ENCODE assay signal across 9 cellular contexts in genomic region chr4:183399166-183399565, GRCh38. TPM values are rescaled to one million over a fixed set of nuclear protein-coding genes. Genes with fewer than 3 reads are reported as not detected.
DNase-seq lines count a peak whose midpoint lies in the region; TF ChIP-seq lines count a peak whose summit lies in the region.
"Had no signal": no experiment of that assay in that cellular context is flagged by ENCODE, and none has a peak within 500 bp of the region (broad histone marks: within the 10 kb centered on the region; RNA-seq: fewer than 3 reads in every experiment).

No MANE protein-coding gene starts in this region.

- peak overlapping the region; percentile 69 for H3K4me3 ChIP-seq in skeletal muscle satellite cell (ENCODE audit: low read length)

- peak overlapping the region; percentile 88 for H3K4me3 Mint-ChIP-seq in T-helper 2 cell treated with Interferon-gamma antibody and Interleukin-4, amounts not matched to agents 5 μg/mL and 100 μg/mL, for 36 hours
- no peak overlapping the region for H3K4me3 Mint-ChIP-seq in endothelial cell (ENCODE audit: unreplicated experiment)

- no peaks in the 10 kb centered on the region for H3K36me3 ChIP-seq in skeletal muscle satellite cell (ENCODE audit: insufficient read depth, low read length)
- H3K36me3 ChIP-seq: thyroid gland had no signal

- no peaks in the 10 kb centered on the region for H3K9me3 Mint-ChIP-seq in T-helper 2 cell treated with Interferon-gamma antibody and Interleukin-4, amounts not matched to agents 5 μg/mL and 100 μg/mL, for 36 hours
- no peaks in the 10 kb centered on the region for H3K9me3 Mint-ChIP-seq in endothelial cell (ENCODE audit: unreplicated experiment)

- H3K36me3 Mint-ChIP-seq in T-helper 2 cell treated with Interferon-gamma antibody and Interleukin-4, amounts not matched to agents 5 μg/mL and 100 μg/mL, for 36 hours (ENCODE audit: low read depth): no peaks in the 10 kb centered on the region
- peaks cover 4% of the 10 kb centered on the region for H3K36me3 Mint-ChIP-seq in endothelial cell (ENCODE audit: low read depth, unreplicated experiment)

- H3K4me2 ChIP-seq in skeletal muscle satellite cell (ENCODE audit: low read length): peak overlapping the region; percentile 94

- no peak for TF ChIP-seq CTCF in endothelial cell (IDR thresholded peaks at IDR 0.05; ENCODE audit: unreplicated experiment)

- peak overlapping the region; percentile 82 for H3K9ac ChIP-seq in skeletal muscle satellite cell (ENCODE audit: low read depth, low read length)

- DNase-seq in T-helper 2 cell treated with Interferon-gamma antibody and Interleukin-4, amounts not matched to agents 5 μg/mL and 100 μg/mL, for 36 hours (ENCODE audit: low spot score): no peak
- DNase-seq in T-helper 2 cell (no peak), NAMALWA (ENCODE audit: low spot score) (peak; percentile 30), endothelial cell (ENCODE audit: low spot score) (no peak), NOMO-1 treated with DMSO at 0.1 percent for 48 hours (lab: John Stamatoyannopoulos, UW; ENCODE audit: unreplicated experiment) (no peak), NCI-H2196 treated with DMSO at 0.1 percent for 48 hours (lab: John Stamatoyannopoulos, UW; ENCODE audit: unreplicated experiment) (no peak)
- no peak for DNase-seq in stimulated activated CD4-positive, alpha-beta T cell treated with anti-CD3 and anti-CD28 coated beads, Interleukin-1b, Interleukin-23, amount 100 ng/mL, for 48 hours

- H3K4me1 Mint-ChIP-seq in T-helper 2 cell treated with Interferon-gamma antibody and Interleukin-4, amounts not matched to agents 5 μg/mL and 100 μg/mL, for 36 hours (ENCODE audit: low read depth): peaks cover 20% of the 10 kb centered on the region
- peaks cover 45% of the 10 kb centered on the region for H3K4me1 Mint-ChIP-seq in endothelial cell (ENCODE audit: unreplicated experiment)

- peaks cover 33% of the 10 kb centered on the region for H3K27me3 Mint-ChIP-seq in T-helper 2 cell treated with Interferon-gamma antibody and Interleukin-4, amounts not matched to agents 5 μg/mL and 100 μg/mL, for 36 hours (ENCODE audit: low read depth)
- H3K27me3 Mint-ChIP-seq in endothelial cell (ENCODE audit: unreplicated experiment): peaks cover 18% of the 10 kb centered on the region

- H3K27me3 ChIP-seq in skeletal muscle satellite cell (ENCODE audit: control insufficient read depth, insufficient read depth, low read length): peaks cover 5% of the 10 kb centered on the region
- H3K27me3 ChIP-seq: thyroid gland had no signal

- H3K27ac Mint-ChIP-seq in T-helper 2 cell treated with Interferon-gamma antibody and Interleukin-4, amounts not matched to agents 5 μg/mL and 100 μg/mL, for 36 hours: no peak overlapping the region
- peak overlapping the region; percentile 70 for H3K27ac Mint-ChIP-seq in endothelial cell (ENCODE audit: unreplicated experiment)

- no peaks in the 10 kb centered on the region for H3K9me3 ChIP-seq in skeletal muscle satellite cell (replicated peaks; ENCODE audit: low read length)
- H3K9me3 ChIP-seq: thyroid gland had no signal

- H3K4me1 ChIP-seq in skeletal muscle satellite cell (ENCODE audit: control insufficient read depth, insufficient read depth, low read length): peaks cover 7% of the 10 kb centered on the region

RNA-seq across cellular contexts. Expression of gene CDKN2AIP, which starts 45.3 kb away (rescaled TPM):
- total RNA-seq in endothelial cell (ENCODE audit: unreplicated experiment): 22.0 TPM
- 10.1 and 10.3 TPM in 2 replicates for total RNA-seq in skeletal muscle satellite cell (2012; rRNA removed)
